24 cellular contexts compared by ENCODE assay signal in the genomic region with DNA sequence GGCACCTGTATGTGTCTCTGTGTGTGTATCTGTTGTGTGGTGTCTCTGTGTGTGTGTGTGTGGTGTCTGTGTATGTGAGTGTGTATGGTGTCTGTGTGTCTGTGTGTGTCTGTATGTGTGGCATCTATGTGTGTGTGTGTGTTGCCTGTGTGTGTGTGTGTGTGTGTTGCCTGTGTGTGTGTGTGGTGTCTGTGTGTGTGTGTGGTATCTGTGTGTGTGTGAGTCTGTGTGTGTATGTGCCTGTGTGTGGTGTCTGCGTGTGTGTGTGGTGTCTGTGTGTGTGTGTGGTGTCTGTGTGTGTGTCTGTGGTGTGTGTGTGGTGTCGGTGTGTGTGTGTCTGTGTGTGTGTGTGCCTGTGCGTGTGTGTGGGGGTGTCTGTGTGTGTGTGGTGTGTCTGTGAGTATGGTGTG. TPM values are rescaled to one million over a fixed set of nuclear protein-coding genes. Genes with fewer than 3 reads are reported as not detected.
DNase-seq lines count a peak whose midpoint lies in the region; ATAC-seq, FAIRE-seq and TF ChIP-seq lines count a peak whose summit lies in the region.
"Had no signal": no experiment of that assay in that cellular context is flagged by ENCODE, and none has a peak within 500 bp of the region (broad histone marks: within the 10 kb centered on the region; RNA-seq: fewer than 3 reads in every experiment).

No MANE protein-coding gene starts in this region.

- H4K8ac ChIP-seq in mesenchymal stem cell (ENCODE audit: low read length): no peak overlapping the region

- TF ChIP-seq POLR2A in GM12878 (IDR thresholded peaks at IDR 0.05; ENCODE audit: low read depth, low read length): no peak

- H3K9me3 ChIP-seq in GM12878 (replicated peaks; ENCODE audit: control insufficient read depth, insufficient read depth, low read length) (no peaks in the 10 kb centered on the region; the same call in 2 of the 3 replicates), mesenchymal stem cell (ENCODE audit: control insufficient read depth, low read length) (no peaks in the 10 kb centered on the region), upper lobe of right lung (no peaks in the 10 kb centered on the region)
- H3K9me3 ChIP-seq: A549, SJCRH30, tibial nerve had no signal

- H4K20me1 ChIP-seq in GM12878 (ENCODE audit: control insufficient read depth, insufficient read depth): no peaks in the 10 kb centered on the region

- no peak overlapping the region for H3K4me3 Mint-ChIP-seq in activated naive CD4-positive, alpha-beta T cell treated with anti-CD3 and anti-CD28 coated beads, Interleukin-2, amount 50 U/mL, for 24 hours
- H3K4me3 Mint-ChIP-seq in activated naive CD4-positive, alpha-beta T cell treated with anti-CD3 and anti-CD28 coated beads for 36 hours: no peak overlapping the region
- H3K4me3 Mint-ChIP-seq: immature natural killer cell had no signal

- H3K4me2 ChIP-seq in GM12878 (ENCODE audit: control insufficient read depth, insufficient read depth) (no peak overlapping the region), mesenchymal stem cell (ENCODE audit: low read length, poor library complexity, severe bottlenecking) (no peak overlapping the region)
- H3K4me2 ChIP-seq: A549, smooth muscle cell had no signal

- 82% methylated on average over 3 of the region's 3 CpGs for WGBS in GM12878 (ENCODE audit: insufficient coverage, insufficient replicate concordance, low lambda C conversion rate, missing lambda C conversion rate)
- WGBS in mesenchymal stem cell: 67% methylated on average over 3 of the region's 3 CpGs

- no peak for TF ChIP-seq EP300 in GM12878 (IDR thresholded peaks at IDR 0.05; ENCODE audit: borderline replicate concordance in 1 of 2, control insufficient read depth in 1 of 2, low read depth in 2 of 2, low read length in 2 of 2)

- H3K27me3 Mint-ChIP-seq in activated naive CD4-positive, alpha-beta T cell treated with anti-CD3 and anti-CD28 coated beads, Interleukin-2, amount 50 U/mL, for 24 hours: no peaks in the 10 kb centered on the region
- H3K27me3 Mint-ChIP-seq in activated naive CD4-positive, alpha-beta T cell treated with anti-CD3 and anti-CD28 coated beads for 36 hours (ENCODE audit: low read depth): no peaks in the 10 kb centered on the region

- in situ Hi-C loops in GM12878 (cut with MboI): no loop called here

- SMC1A ChIA-PET in GM12878 (lab: Charles Lee; ENCODE audit: uncharacterized antibody, unreplicated experiment): no interaction called here

- no TSS peak for BruUV-seq in GM12878 (replicated peaks; lab: Mats Ljungman, UMichigan)

- H3K18ac ChIP-seq in mesenchymal stem cell (ENCODE audit: low read depth in 1 of 2, low read length in 2 of 2): peak overlapping the region in 1 of 2 experiments; percentile 49

- TF ChIP-seq CTCF in GM12878 (IDR thresholded peaks at IDR 0.05 in 2 of 3, conservative IDR thresholded peaks at IDR 0.05 in 1 of 3; ENCODE audit: control insufficient read depth in 2 of 3, extremely low read depth in 1 of 3, insufficient read depth in 1 of 3, low read depth in 3 of 3, low read length in 3 of 3): no peak
- no peak for TF ChIP-seq CTCF in upper lobe of right lung (IDR thresholded peaks at IDR 0.05)

- no peaks in the 10 kb centered on the region for H3K79me1 ChIP-seq in mesenchymal stem cell (replicated peaks; ENCODE audit: low read length, poor library complexity, severe bottlenecking)

- H2BK15ac ChIP-seq in mesenchymal stem cell (ENCODE audit: low read depth, poor library complexity, severe bottlenecking): no peak overlapping the region

- H2AFZ ChIP-seq in GM12878 (ENCODE audit: control insufficient read depth, low read depth, low read length) (no peak overlapping the region), mesenchymal stem cell (ENCODE audit: low read depth, low read length) (no peak overlapping the region)

- intact Hi-C loops in activated naive CD4-positive, alpha-beta T cell treated with anti-CD3 and anti-CD28 coated beads for 36 hours (cut with micrococcal nuclease): no loop called here
- intact Hi-C loops in GM12878 (cut with micrococcal nuclease; ENCODE audit: unreplicated experiment) (no loop called here), upper lobe of right lung (cut with DNase I) (no loop called here)

- H3K9ac ChIP-seq in GM12878 (ENCODE audit: control insufficient read depth, insufficient read depth, low read length) (no peak overlapping the region), mesenchymal stem cell (ENCODE audit: low read length) (no peak overlapping the region)

- TF ChIP-seq RAD21 in GM12878 (IDR thresholded peaks at IDR 0.05; ENCODE audit: insufficient read depth, low read depth, low read length): no peak

- H3K27me3 ChIP-seq in GM12878 (replicated peaks in 1 of 2; ENCODE audit: control insufficient read depth in 2 of 2, insufficient read depth in 2 of 2, low read length in 1 of 2) (no peaks in the 10 kb centered on the region), mesenchymal stem cell (ENCODE audit: control insufficient read depth in 1 of 2, insufficient read depth in 1 of 2, low read length in 2 of 2) (no peaks in the 10 kb centered on the region), upper lobe of right lung (no peaks in the 10 kb centered on the region)
- H3K27me3 ChIP-seq: foreskin keratinocyte, tibial nerve had no signal

- peak overlapping the region in 1 of 2 experiments; percentile 19 for H2BK12ac ChIP-seq in mesenchymal stem cell (ENCODE audit: low read length in 2 of 2)

- RAD21 ChIA-PET in GM12878 (lab: Charles Lee; ENCODE audit: unreplicated experiment): no interaction called here

- H2BK120ac ChIP-seq in mesenchymal stem cell (ENCODE audit: low read depth, low read length): no peak overlapping the region

- peak; percentile 71 for FAIRE-seq in GM12878 (lab: Jason Lieb, UNC)
- FAIRE-seq: A549 had no signal

- POLR2A ChIA-PET in GM12878 (lab: Charles Lee): no interaction called here

- CTCF ChIA-PET in activated naive CD4-positive, alpha-beta T cell treated with anti-CD3 and anti-CD28 coated beads for 36 hours (lab: Charles Lee): interaction anchor here (0.6 to 1.6 kb wide), 2 partner anchors 31 to 49 kb away, joined by 3 to 5 read pairs; no protein-coding TSS in a partner anchor
- CTCF ChIA-PET in GM12878 (lab: Yijun Ruan, JAX): interaction anchor here (0.6 to 1.6 kb wide), 3 partner anchors 14 to 36 kb away, joined by 3 to 7 read pairs (median 4); a partner anchor contains a TSS

- no peaks in the 10 kb centered on the region for H3K9me3 Mint-ChIP-seq in activated naive CD4-positive, alpha-beta T cell treated with anti-CD3 and anti-CD28 coated beads, Interleukin-2, amount 50 U/mL, for 24 hours
- no peaks in the 10 kb centered on the region for H3K9me3 Mint-ChIP-seq in activated naive CD4-positive, alpha-beta T cell treated with anti-CD3 and anti-CD28 coated beads for 36 hours
- H3K9me3 Mint-ChIP-seq: immature natural killer cell had no signal

- H3K4ac ChIP-seq in mesenchymal stem cell (ENCODE audit: low read depth in 1 of 2, low read length in 2 of 2): no peak overlapping the region

- H3K79me2 ChIP-seq in GM12878 (ENCODE audit: control insufficient read depth, insufficient read depth, low read length): no peaks in the 10 kb centered on the region

- H3K4me1 ChIP-seq in GM12878 (ENCODE audit: control insufficient read depth, insufficient read depth, low read length) (peaks cover 17% of the 10 kb centered on the region), mesenchymal stem cell (ENCODE audit: control insufficient read depth, insufficient read depth, low read depth, low read length) (peaks cover 5% of the 10 kb centered on the region), upper lobe of right lung (no peaks in the 10 kb centered on the region)
- H3K4me1 ChIP-seq: SJCRH30 had no signal

- ATAC-seq in GM12878 (no peak), upper lobe of right lung (no peak)
- ATAC-seq: A549 had no signal

- H3K4me1 Mint-ChIP-seq in activated naive CD4-positive, alpha-beta T cell treated with anti-CD3 and anti-CD28 coated beads, Interleukin-2, amount 50 U/mL, for 24 hours: peaks cover 21% of the 10 kb centered on the region
- peaks cover 16% of the 10 kb centered on the region for H3K4me1 Mint-ChIP-seq in activated naive CD4-positive, alpha-beta T cell treated with anti-CD3 and anti-CD28 coated beads for 36 hours (ENCODE audit: low read depth)

- H2AK5ac ChIP-seq in mesenchymal stem cell (ENCODE audit: low read length, severe bottlenecking): no peak overlapping the region

- H3K36me3 ChIP-seq in GM12878 (ENCODE audit: control insufficient read depth in 2 of 2, insufficient read depth in 2 of 2, low read length in 1 of 2) (no peaks in the 10 kb centered on the region), mesenchymal stem cell (ENCODE audit: control insufficient read depth in 1 of 2, insufficient read depth in 2 of 2, low read depth in 1 of 2, low read length in 2 of 2) (no peaks in the 10 kb centered on the region), upper lobe of right lung (no peaks in the 10 kb centered on the region)
- H3K36me3 ChIP-seq: SJCRH30, tibial nerve had no signal

- peak overlapping the region; percentile 8 for H4K91ac ChIP-seq in mesenchymal stem cell (ENCODE audit: low read length)

- no peaks in the 10 kb centered on the region for H3K36me3 Mint-ChIP-seq in activated naive CD4-positive, alpha-beta T cell treated with anti-CD3 and anti-CD28 coated beads, Interleukin-2, amount 50 U/mL, for 24 hours
- H3K36me3 Mint-ChIP-seq in activated naive CD4-positive, alpha-beta T cell treated with anti-CD3 and anti-CD28 coated beads for 36 hours (ENCODE audit: low read depth): no peaks in the 10 kb centered on the region
- H3K36me3 Mint-ChIP-seq: immature natural killer cell had no signal

- H3K14ac ChIP-seq in mesenchymal stem cell (ENCODE audit: low read length in 2 of 2): peak overlapping the region in 1 of 2 experiments; percentile 53

- H3K4me3 ChIP-seq in GM12878 (no peak overlapping the region), mesenchymal stem cell (ENCODE audit: insufficient read depth in 1 of 2, low read depth in 1 of 2, low read length in 2 of 2) (no peak overlapping the region), upper lobe of right lung (no peak overlapping the region)
- H3K4me3 ChIP-seq: A549, SJCRH30, smooth muscle cell, tibial nerve had no signal

- H3K23ac ChIP-seq in mesenchymal stem cell (ENCODE audit: low read length in 2 of 2): no peak overlapping the region

- H2BK5ac ChIP-seq in mesenchymal stem cell (ENCODE audit: low read depth, low read length, poor library complexity, severe bottlenecking): no peak overlapping the region

- no peak overlapping the region for H3K27ac ChIP-seq in GM12878 (ENCODE audit: control insufficient read depth, insufficient read depth)
- no peak overlapping the region for H3K27ac ChIP-seq in mesenchymal stem cell (ENCODE audit: low read length, poor library complexity, severe bottlenecking)
- no peak overlapping the region for H3K27ac ChIP-seq in upper lobe of right lung
- H3K27ac ChIP-seq: A549, SJCRH30, tibial nerve had no signal

- peak overlapping the region; percentile 36 for H3K27ac Mint-ChIP-seq in activated naive CD4-positive, alpha-beta T cell treated with anti-CD3 and anti-CD28 coated beads, Interleukin-2, amount 50 U/mL, for 24 hours
- no peak overlapping the region for H3K27ac Mint-ChIP-seq in activated naive CD4-positive, alpha-beta T cell treated with anti-CD3 and anti-CD28 coated beads for 36 hours

- DNase-seq in activated naive CD4-positive, alpha-beta T cell treated with anti-CD3 and anti-CD28 coated beads for 36 hours: no peak
- no peak for DNase-seq in GM12878 (ENCODE audit: low read depth, low spot score)
- no peak for DNase-seq in mesenchymal stem cell
- DNase-seq in upper lobe of right lung: peak; percentile 8
- DNase-seq in anterior cingulate cortex (lab: John Stamatoyannopoulos, UW): no peak
- no peak for DNase-seq in activated CD8-positive, alpha-beta memory T cell treated with anti-CD3 and anti-CD28 coated beads for 24 hours
- no peak for DNase-seq in AG08395 (ENCODE audit: low spot score)
- DNase-seq: activated CD4-positive, alpha-beta T cell treated with anti-CD3 and anti-CD28 coated beads for 48 hours; activated naive CD4-positive, alpha-beta T cell; cerebellar nuclear complex; DND-41; effector CD4-positive, alpha-beta T cell; immature natural killer cell; NCI-H1092; NCI-H1930; NCI-H446 treated with DMSO at 0.1 percent for 48 hours; stimulated activated CD4-positive, alpha-beta T cell treated with anti-CD3 and anti-CD28 coated beads, Interleukin-4, amount 100 ng/mL, for 1 hour; stimulated activated naive CD4-positive, alpha-beta T cell treated with Interleukin-2 at 50 U/mL for 16 hours had no signal

RNA-seq across cellular contexts. Expression of a gene that starts 31.7 kb away (rescaled TPM):
- 10 to 100 TPM; 35.9 to 37.3 TPM for total RNA-seq in activated naive CD4-positive, alpha-beta T cell treated with anti-CD3 and anti-CD28 coated beads for 36 hours
- 183 and 202 TPM in 2 replicates for total RNA-seq in GM12878 (2013; cell fraction: nucleolus; rRNA removed)
- total RNA-seq in GM12878 (2014; rRNA removed) (23.2 and 26.8 TPM in 2 replicates), GM12878 (2014; rRNA removed; fragmentation: Illumina TruSeq; extraction: Trizol) (11.1 and 11.4 TPM in 2 replicates), GM12878 (2021) (24.5 and 29.5 TPM in 2 replicates), upper lobe of right lung (231 TPM)
- 53.3 TPM for polyA plus RNA-seq in GM12878 (2011; ENCODE audit: low read depth)
- polyA plus RNA-seq in GM12878 (2011; rRNA removed) (86.0 and 140 TPM in 2 replicates), GM12878 (2014; fragmentation: Illumina TruSeq; extraction: Trizol) (18.1 and 22.4 TPM in 2 replicates), GM12878 (2014; fragmentation: Nextera tagmentation; extraction: Ambion mirVana) (1 to 10 TPM; 2.9 to 4.3 TPM), GM12878 (2014; rRNA removed) (25.6 and 27.2 TPM in 2 replicates), GM12878 (2016; fragmentation: Nextera tagmentation; extraction: Ambion mirVana) (1 to 10 TPM in 1 of 2 experiments, under 1 TPM in 1; 0.96 to 1.3 TPM)
- polyA plus RNA-seq in GM12878 (2011; cell fraction: cytosol; rRNA removed): 139 and 149 TPM in 2 replicates
- polyA plus RNA-seq in GM12878 (2011; cell fraction: nucleus; rRNA removed): 331 and 548 TPM in 2 replicates
- polyA plus RNA-seq in GM12878 (2012): 77.6 and 104 TPM in 2 replicates
- 232 and 237 TPM in 2 replicates for polyA minus RNA-seq in GM12878 (2011; rRNA and poly(A)+ RNA removed)
- polyA minus RNA-seq in GM12878 (2011; cell fraction: cytosol; rRNA and poly(A)+ RNA removed): 38.4 and 39.6 TPM in 2 replicates
- polyA minus RNA-seq in GM12878 (2011; cell fraction: nucleus; rRNA and poly(A)+ RNA removed): 127 and 145 TPM in 2 replicates
- 94.9 TPM for polyA plus RNA-seq in mesenchymal stem cell (2013, experiment 1 of 2)
- polyA plus RNA-seq in mesenchymal stem cell (2013, experiment 2 of 2): 89.3 TPM

RNA-seq across cellular contexts. Expression of a gene that starts 50.7 kb away (rescaled TPM):
- 10 to 100 TPM; 47.8 to 50.2 TPM for total RNA-seq in activated naive CD4-positive, alpha-beta T cell treated with anti-CD3 and anti-CD28 coated beads for 36 hours
- total RNA-seq in GM12878 (2013; cell fraction: nucleolus; rRNA removed): 36.5 and 37.7 TPM in 2 replicates
- total RNA-seq in GM12878 (2014; rRNA removed) (99.5 and 105 TPM in 2 replicates), GM12878 (2014; rRNA removed; fragmentation: Illumina TruSeq; extraction: Trizol) (75.7 and 81.6 TPM in 2 replicates), GM12878 (2021) (65.3 and 66.3 TPM in 2 replicates), upper lobe of right lung (28.1 TPM)
- 41.9 TPM for polyA plus RNA-seq in GM12878 (2011; ENCODE audit: low read depth)
- polyA plus RNA-seq in GM12878 (2011; rRNA removed) (48.9 and 85.2 TPM in 2 replicates), GM12878 (2014; fragmentation: Illumina TruSeq; extraction: Trizol) (67.3 and 104 TPM in 2 replicates), GM12878 (2014; fragmentation: Nextera tagmentation; extraction: Ambion mirVana) (100 to 1,000 TPM; 105 to 158 TPM), GM12878 (2014; rRNA removed) (99.7 and 112 TPM in 2 replicates), GM12878 (2016; fragmentation: Nextera tagmentation; extraction: Ambion mirVana) (10 to 100 TPM; 88.6 to 97.8 TPM)
- 144 and 169 TPM in 2 replicates for polyA plus RNA-seq in GM12878 (2011; cell fraction: cytosol; rRNA removed)
- polyA plus RNA-seq in GM12878 (2011; cell fraction: nucleus; rRNA removed): 63.9 and 64.8 TPM in 2 replicates
- polyA plus RNA-seq in GM12878 (2012): 53.4 and 54.2 TPM in 2 replicates
- polyA minus RNA-seq in GM12878 (2011; rRNA and poly(A)+ RNA removed): 74.5 and 122 TPM in 2 replicates
- 24.2 and 25.2 TPM in 2 replicates for polyA minus RNA-seq in GM12878 (2011; cell fraction: cytosol; rRNA and poly(A)+ RNA removed)
- polyA minus RNA-seq in GM12878 (2011; cell fraction: nucleus; rRNA and poly(A)+ RNA removed): 24.8 and 35.4 TPM in 2 replicates
- 42.0 TPM for polyA plus RNA-seq in mesenchymal stem cell (2013, experiment 1 of 2)
- polyA plus RNA-seq in mesenchymal stem cell (2013, experiment 2 of 2): 43.2 TPM
